ENCODE assay signal across 15 cellular contexts in genomic region chr5:154002093-154002492, GRCh38. TPM values are rescaled to one million over a fixed set of nuclear protein-coding genes. Genes with fewer than 3 reads are reported as not detected.
DNase-seq lines count a peak whose midpoint lies in the region; ATAC-seq, FAIRE-seq and TF ChIP-seq lines count a peak whose summit lies in the region.
"Had no signal": no experiment of that assay in that cellular context is flagged by ENCODE, and none has a peak within 500 bp of the region (broad histone marks: within the 10 kb centered on the region; RNA-seq: fewer than 3 reads in every experiment).

No MANE protein-coding gene starts in this region.

- no peaks in the 10 kb centered on the region for H4K20me1 ChIP-seq in endothelial cell of umbilical vein (replicated peaks; ENCODE audit: control insufficient read depth, extremely low read depth, insufficient read depth, low read length)

- DNase-seq in HCEC 1CT = peak; percentile 18
- DNase-seq in endothelial cell of umbilical vein (ENCODE audit: low read depth, low spot score) = peak; percentile 87
- no peak for DNase-seq in left colon
- no peak for DNase-seq in stimulated activated naive B cell treated with anti-CD40 and anti-IgM and Interleukin-4, amounts not matched to agents 10 μg/mL and 1 μg/mL and 100 μg/mL, for 72 hours
- DNase-seq in anterior cingulate cortex (lab: John Stamatoyannopoulos, UW) = no peak
- DNase-seq in stimulated activated CD4-positive, alpha-beta T cell treated with anti-CD3 and anti-CD28 coated beads, Interleukin-4, amount 100 ng/mL, for 4 hours = no peak
- no peak for DNase-seq in SIG-M5 treated with dmso at 0.1 percent for 504 hours (lab: John Stamatoyannopoulos, UW; ENCODE audit: unreplicated experiment)
- DNase-seq: activated CD4-positive, alpha-beta T cell treated with anti-CD3 and anti-CD28 coated beads for 1 hour; NCI-H2107; OCI-M1; stimulated activated CD4-positive, alpha-beta T cell treated with anti-CD3 and anti-CD28 coated beads, Interleukin-15, amount 100 ng/mL, for 24 hours had no signal

- H3K4me3 ChIP-seq in endothelial cell of umbilical vein (replicated peaks in 1 of 3; ENCODE audit: insufficient read depth in 1 of 3, low read depth in 1 of 3, low read length in 3 of 3) (no peak overlapping the region), skeletal muscle tissue (ENCODE audit: low read length in 3 of 3) (no peak overlapping the region)

- CTCF ChIA-PET in endothelial cell of umbilical vein (lab: Charles Lee) = interaction anchor here (1.0 to 1.3 kb wide), 2 partner anchors 27 to 36 kb away, joined by 3 to 6 read pairs; partner anchors contain the start of genes FAM114A2 and MFAP3

- intact Hi-C loops in endothelial cell of umbilical vein (cut with micrococcal nuclease) = loop anchor here (1.0 kb wide), 2 partner anchors 36 to 366 kb away; partner anchors contain the start of genes FAM114A2 and MFAP3
- intact Hi-C loops in left colon (cut with DNase I, micrococcal nuclease) = no loop called here

- BruUV-seq in endothelial cell of umbilical vein (replicated peaks; lab: Mats Ljungman, UMichigan) = no TSS peak

- ATAC-seq in left colon = peak; percentile 46
- no peak for ATAC-seq in stimulated activated naive B cell treated with anti-CD40 and anti-IgM and Interleukin-4, amounts not matched to agents 10 μg/mL and 1 μg/mL and 100 μg/mL, for 72 hours (replicated peaks)

- H3K4me1 Mint-ChIP-seq in stimulated activated naive B cell treated with anti-CD40 and anti-IgM and Interleukin-4, amounts not matched to agents 10 μg/mL and 1 μg/mL and 100 μg/mL, for 72 hours = no peaks in the 10 kb centered on the region
- H3K4me1 Mint-ChIP-seq: B cell had no signal

- H3K9ac ChIP-seq in endothelial cell of umbilical vein (replicated peaks; ENCODE audit: extremely low read depth, insufficient read depth, low read length) = peak overlapping the region; percentile 60
- no peak overlapping the region for H3K9ac ChIP-seq in skeletal muscle tissue (ENCODE audit: low read depth in 1 of 3, low read length in 3 of 3)

- TF ChIP-seq CTCF in endothelial cell of umbilical vein (IDR thresholded peaks at IDR 0.05; ENCODE audit: extremely low read depth in 1 of 2, insufficient read depth in 1 of 2, low read depth in 1 of 2, low read length in 2 of 2) = no peak

- H3K4me2 ChIP-seq in endothelial cell of umbilical vein (ENCODE audit: insufficient read depth, low read length) = peak overlapping the region; percentile 57

- POLR2A ChIA-PET in endothelial cell of umbilical vein (lab: Charles Lee) = interaction anchor here (1.8 kb wide), 1 partner anchor 37 kb away, joined by 5 read pairs; the partner anchor contains the start of genes FAM114A2 and MFAP3

- no peak overlapping the region for H3K27ac Mint-ChIP-seq in stimulated activated naive B cell treated with anti-CD40 and anti-IgM and Interleukin-4, amounts not matched to agents 10 μg/mL and 1 μg/mL and 100 μg/mL, for 72 hours
- H3K27ac Mint-ChIP-seq: B cell had no signal

- H3K4me1 ChIP-seq in endothelial cell of umbilical vein (ENCODE audit: control insufficient read depth, extremely low read depth, insufficient read depth, low read length) (peaks cover 17% of the 10 kb centered on the region), skeletal muscle tissue (ENCODE audit: control insufficient read depth in 3 of 3, insufficient read depth in 3 of 3, low read length in 3 of 3) (peaks cover 0 to 2% (median 0%) of the 10 kb centered on the region in 3 donors)

- H3K36me3 ChIP-seq in endothelial cell of umbilical vein (ENCODE audit: control insufficient read depth in 2 of 2, extremely low read depth in 1 of 2, insufficient read depth in 2 of 2, low read length in 2 of 2) (peaks cover 0 to 5% of the 10 kb centered on the region in 2 experiments), skeletal muscle tissue (ENCODE audit: control insufficient read depth in 3 of 3, insufficient read depth in 3 of 3, low read length in 3 of 3) (peaks cover 9 to 15% (median 12%) of the 10 kb centered on the region in 3 donors)

- peak; percentile 88 for FAIRE-seq in endothelial cell of umbilical vein (lab: Jason Lieb, UNC)
- FAIRE-seq: endometrium, GM12891 had no signal

- H3K9me1 ChIP-seq in endothelial cell of umbilical vein (replicated peaks; ENCODE audit: control insufficient read depth, extremely low read depth, insufficient read depth, low read length) = no peaks in the 10 kb centered on the region

- TF ChIP-seq POLR2A in endothelial cell of umbilical vein (IDR thresholded peaks at IDR 0.05; ENCODE audit: low read depth, low read length) = no peak

- no peak overlapping the region for H3K4me3 Mint-ChIP-seq in stimulated activated naive B cell treated with anti-CD40 and anti-IgM and Interleukin-4, amounts not matched to agents 10 μg/mL and 1 μg/mL and 100 μg/mL, for 72 hours
- H3K4me3 Mint-ChIP-seq: B cell had no signal

- H2AFZ ChIP-seq in endothelial cell of umbilical vein (ENCODE audit: low read depth, low read length) = peak overlapping the region; percentile 38

- dilution Hi-C loops in endothelial cell of umbilical vein (cut with MboI; ENCODE audit: extremely low pct_ligation_motif_present, low sequenced_read_pairs) = no loop called here

- peaks cover 33 to 45% of the 10 kb centered on the region in 2 donors for H3K36me3 Mint-ChIP-seq in stimulated activated naive B cell treated with anti-CD40 and anti-IgM and Interleukin-4, amounts not matched to agents 10 μg/mL and 1 μg/mL and 100 μg/mL, for 72 hours

- H3K27me3 Mint-ChIP-seq in stimulated activated naive B cell treated with anti-CD40 and anti-IgM and Interleukin-4, amounts not matched to agents 10 μg/mL and 1 μg/mL and 100 μg/mL, for 72 hours = no peaks in the 10 kb centered on the region
- H3K27me3 Mint-ChIP-seq: B cell had no signal

- H3K9me3 Mint-ChIP-seq in stimulated activated naive B cell treated with anti-CD40 and anti-IgM and Interleukin-4, amounts not matched to agents 10 μg/mL and 1 μg/mL and 100 μg/mL, for 72 hours = peaks cover 0 to 3% of the 10 kb centered on the region in 2 donors

- peak overlapping the region; percentile 86 for H3K27ac ChIP-seq in endothelial cell of umbilical vein (ENCODE audit: insufficient read depth, low read depth, low read length)
- peak overlapping the region; percentile 81 for H3K27ac ChIP-seq in skeletal muscle tissue (ENCODE audit: low read depth, low read length)

- H3K27me3 ChIP-seq in endothelial cell of umbilical vein (ENCODE audit: control insufficient read depth in 2 of 2, insufficient read depth in 2 of 2, low read length in 2 of 2) = no peaks in the 10 kb centered on the region
- no peaks in the 10 kb centered on the region for H3K27me3 ChIP-seq in skeletal muscle tissue (ENCODE audit: control insufficient read depth in 3 of 3, insufficient read depth in 3 of 3, low read length in 3 of 3)

- H3K79me2 ChIP-seq in endothelial cell of umbilical vein (ENCODE audit: control insufficient read depth, insufficient read depth, low read length) = no peaks in the 10 kb centered on the region

- H3K9me3 ChIP-seq in endothelial cell of umbilical vein (replicated peaks; ENCODE audit: control insufficient read depth, insufficient read depth, low read length) (no peaks in the 10 kb centered on the region), skeletal muscle tissue (ENCODE audit: control insufficient read depth in 3 of 3, low read length in 3 of 3) (no peaks in the 10 kb centered on the region)

TF ChIP-seq in endothelial cell of umbilical vein, 7 proteins besides CTCF, POLR2A, EP300 and RAD21:
- TF ChIP-seq FOS (IDR thresholded peaks at IDR 0.05; ENCODE audit: borderline replicate concordance, insufficient read depth, low read length) (peak; percentile 8), JUN (IDR thresholded peaks at IDR 0.05; ENCODE audit: borderline replicate concordance, insufficient read depth, insufficient read length, low read depth) (no peak), MYC (IDR thresholded peaks at IDR 0.05; ENCODE audit: low read depth, low read length) (no peak)
TF ChIP-seq in endothelial cell of umbilical vein: peak in this region for 1.

RNA-seq across cellular contexts. Expression of gene FAM114A2, which starts 36.6 kb away (rescaled TPM):
- total RNA-seq in endothelial cell of umbilical vein (26.6 and 31.3 TPM in 2 replicates), left colon (10 to 100 TPM; 13.2 to 21.4 TPM), skeletal muscle tissue (22.4 TPM)
- 7.7 and 9.6 TPM in 2 replicates for polyA plus RNA-seq in endothelial cell of umbilical vein
- 11.7 and 13.2 TPM in 2 replicates for polyA plus RNA-seq in endothelial cell of umbilical vein (2011; cell fraction: cytosol; rRNA removed)
- 20.7 and 21.1 TPM in 2 replicates for polyA plus RNA-seq in endothelial cell of umbilical vein (2011; cell fraction: nucleus; rRNA removed)
- 15.7 and 24.0 TPM in 2 replicates for polyA plus RNA-seq in endothelial cell of umbilical vein (2012)
- 19.8 and 28.5 TPM in 2 replicates for polyA minus RNA-seq in endothelial cell of umbilical vein
- 5.7 TPM for polyA minus RNA-seq in endothelial cell of umbilical vein (2011; cell fraction: cytosol; rRNA and poly(A)+ RNA removed)
- 23.7 and 25.1 TPM in 2 replicates for polyA minus RNA-seq in endothelial cell of umbilical vein (2011; cell fraction: nucleus; rRNA and poly(A)+ RNA removed)

RNA-seq across cellular contexts. Expression of gene MFAP3, which starts 36.7 kb away (rescaled TPM):
- total RNA-seq in endothelial cell of umbilical vein (31.7 and 35.3 TPM in 2 replicates), left colon (10 to 100 TPM; 29.1 to 30.8 TPM), skeletal muscle tissue (69.9 TPM)
- 18.2 and 19.5 TPM in 2 replicates for polyA plus RNA-seq in endothelial cell of umbilical vein
- 13.5 and 16.7 TPM in 2 replicates for polyA plus RNA-seq in endothelial cell of umbilical vein (2011; cell fraction: cytosol; rRNA removed)
- 14.6 and 16.9 TPM in 2 replicates for polyA plus RNA-seq in endothelial cell of umbilical vein (2011; cell fraction: nucleus; rRNA removed)
- polyA plus RNA-seq in endothelial cell of umbilical vein (2012) = 25.2 and 29.6 TPM in 2 replicates
- 75.7 and 94.0 TPM in 2 replicates for polyA minus RNA-seq in endothelial cell of umbilical vein
- polyA minus RNA-seq in endothelial cell of umbilical vein (2011; cell fraction: cytosol; rRNA and poly(A)+ RNA removed) = 35.5 TPM
- polyA minus RNA-seq in endothelial cell of umbilical vein (2011; cell fraction: nucleus; rRNA and poly(A)+ RNA removed) = 45.0 and 69.3 TPM in 2 replicates

Comparison
In these comparisons a context has a peak if more than half of its experiments do, and no peak if none do; other contexts are left out.
1. DNase-seq: peak in HCEC 1CT (single experiment) and endothelial cell of umbilical vein (single experiment); none in left colon (0 of 2), stimulated activated naive B cell treated with anti-CD40 and anti-IgM and Interleukin-4, amounts not matched to agents 10 μg/mL and 1 μg/mL and 100 μg/mL, for 72 hours (single experiment), anterior cingulate cortex (0 of 58), stimulated activated CD4-positive, alpha-beta T cell treated with anti-CD3 and anti-CD28 coated beads, Interleukin-4, amount 100 ng/mL, for 4 hours (0 of 2) and SIG-M5 treated with dmso at 0.1 percent for 504 hours (single experiment).